Comparison of ENCODE assay signal across 29 cellular contexts in genomic region chr14:72920008-72920407, GRCh38. TPM values are rescaled to one million over a fixed set of nuclear protein-coding genes. Genes with fewer than 3 reads are reported as not detected.
A peak's percentile ranks its signal among the peaks of the same experiment; 100 is the strongest.
DNase-seq lines count a peak whose midpoint lies in the region; ATAC-seq and TF ChIP-seq lines count a peak whose summit lies in the region.
"Had no signal": no experiment of that assay in that cellular context is flagged by ENCODE, and none has a peak within 500 bp of the region (broad histone marks: within the 10 kb centered on the region; RNA-seq: fewer than 3 reads in every experiment).

No MANE protein-coding gene starts in this region.

- intact Hi-C loops in PC-3 (cut with micrococcal nuclease) = no loop called here

- no peaks in the 10 kb centered on the region for H4K20me1 ChIP-seq in SK-N-SH (ENCODE audit: insufficient read depth)
- H4K20me1 ChIP-seq in PC-3 (ENCODE audit: low read length) = no peaks in the 10 kb centered on the region

- H3K27me3 Mint-ChIP-seq in type B pancreatic cell = peaks cover 24% of the 10 kb centered on the region

- H3F3A ChIP-seq in SK-N-SH (replicated peaks; ENCODE audit: insufficient read depth) = no peaks in the 10 kb centered on the region
- no peaks in the 10 kb centered on the region for H3F3A ChIP-seq in PC-3 (ENCODE audit: low read length, unreplicated experiment)

- H3K9me3 ChIP-seq in SK-N-SH (no peaks in the 10 kb centered on the region), PC-3 (ENCODE audit: low read length) (no peaks in the 10 kb centered on the region), gastroesophageal sphincter (no peaks in the 10 kb centered on the region)
- H3K9me3 ChIP-seq: A549, ascending aorta, left lung, spleen, upper lobe of right lung had no signal

- no peak overlapping the region for H3K9ac ChIP-seq in SK-N-SH
- H3K9ac ChIP-seq in PC-3 (ENCODE audit: low read length) = no peak overlapping the region

- WGBS in SK-N-SH (ENCODE audit: low lambda C conversion rate) = 83% methylated on average over 2 of the region's 2 CpGs
- WGBS in gastroesophageal sphincter (ENCODE audit: low coverage in 1 of 2), 2 donors = 32 to 72% methylated on average over 2 of the region's 2 CpGs

- no peak for TF ChIP-seq RAD21 in SK-N-SH (IDR thresholded peaks at IDR 0.05; ENCODE audit: low read length)

- no peaks in the 10 kb centered on the region for H3K9me2 ChIP-seq in SK-N-SH
- H3K9me2 ChIP-seq in PC-3 (replicated peaks; ENCODE audit: low read length) = no peaks in the 10 kb centered on the region

- H3K4me1 ChIP-seq in SK-N-SH (ENCODE audit: control insufficient read depth in 1 of 2, insufficient read depth in 2 of 2, low read depth in 1 of 2, low read length in 1 of 2) = peaks cover 0 to 4% of the 10 kb centered on the region in 2 experiments; a peak in 1 of 4 replicates
- H3K4me1 ChIP-seq in PC-3 (ENCODE audit: insufficient read depth, low read length) = peaks cover 13% of the 10 kb centered on the region
- H3K4me1 ChIP-seq in gastroesophageal sphincter = peaks cover 0 to 5% (median 0%) of the 10 kb centered on the region in 3 donors
- H3K4me1 ChIP-seq: left lung, spleen, upper lobe of right lung had no signal

- no peak for DNase-seq in SK-N-SH
- no peak for DNase-seq in PC-3
- DNase-seq in fibroblast of mammary gland (ENCODE audit: low read depth) = no peak
- no peak for DNase-seq in type B pancreatic cell (ENCODE audit: extremely low spot score, unreplicated experiment)
- DNase-seq in mesenteric fat pad (ENCODE audit: low spot score) = no peak
- DNase-seq: activated CD4-positive, alpha-beta T cell treated with anti-CD3 and anti-CD28 coated beads, Interleukin-2, amount 50 U/mL, for 48 hours; activated CD4-positive, CD25-positive, alpha-beta regulatory T cell; activated CD8-positive, alpha-beta memory T cell treated with anti-CD3 and anti-CD28 coated beads, Interleukin-2, amount 50 U/mL, for 48 hours; DMS79 treated with DMSO at 0.1 percent for 48 hours; left lung; naive thymus-derived CD4-positive, alpha-beta T cell; NCI-H526 treated with DMSO at 0.1 percent for 48 hours; retina; spleen; stimulated activated CD4-positive, alpha-beta T cell treated with anti-CD3 and anti-CD28 coated beads, Interleukin-2, amount 100 ng/mL, for 48 hours; substantia nigra; T1000; upper lobe of right lung had no signal

- no peaks in the 10 kb centered on the region for H3K36me3 Mint-ChIP-seq in type B pancreatic cell
- H3K36me3 Mint-ChIP-seq: activated naive CD8-positive, alpha-beta T cell; naive thymus-derived CD4-positive, alpha-beta T cell; stimulated activated effector memory CD8-positive, alpha-beta T cell treated with anti-CD3 and anti-CD28 coated beads, Interleukin-12 subunit alpha, Interleukin-12 subunit beta, amount 100 ng/mL, for 72 hours had no signal

- H3K79me2 ChIP-seq in SK-N-SH (ENCODE audit: insufficient read depth) (no peaks in the 10 kb centered on the region), PC-3 (ENCODE audit: low read length) (no peaks in the 10 kb centered on the region)
- H3K79me2 ChIP-seq: hepatocyte had no signal

- no peak for TF ChIP-seq POLR2A in gastroesophageal sphincter (IDR thresholded peaks at IDR 0.05)

- no peak overlapping the region for H3K27ac Mint-ChIP-seq in type B pancreatic cell
- H3K27ac Mint-ChIP-seq: activated naive CD8-positive, alpha-beta T cell; activated T-helper 2 cell treated with anti-CD3 and anti-CD28 coated beads, Interferon-gamma antibody, Interleukin-2, Interleukin-4, amounts not matched to agents 10 μg/mL and 5 μg/mL and 100 μg/mL, durations not matched to agents 14 hours and 24 hours and 36 hours; naive thymus-derived CD4-positive, alpha-beta T cell; stimulated activated effector memory CD8-positive, alpha-beta T cell treated with anti-CD3 and anti-CD28 coated beads, Interleukin-12 subunit alpha, Interleukin-12 subunit beta, amount 100 ng/mL, for 72 hours had no signal

- ATAC-seq in SK-N-SH treated with all-trans-retinoic acid at 6 μM for 48 hours = no peak
- no peak for ATAC-seq in PC-3
- no peak for ATAC-seq in gastroesophageal sphincter
- ATAC-seq in HG03442 (IDR thresholded peaks at IDR 0.05; ENCODE audit: unreplicated experiment) = no peak
- ATAC-seq: left lung; naive thymus-derived CD4-positive, alpha-beta T cell; Right ventricle myocardium inferior; stimulated activated effector memory CD8-positive, alpha-beta T cell treated with anti-CD3 and anti-CD28 coated beads, Interleukin-12 subunit alpha, Interleukin-12 subunit beta, amount 100 ng/mL, for 72 hours; upper lobe of right lung had no signal

- TF ChIP-seq CTCF in SK-N-SH (IDR thresholded peaks at IDR 0.05) = peak; percentile 21; the same call in 1 of the 2 replicates
- peak; percentile 54 for TF ChIP-seq CTCF in PC-3 (conservative IDR thresholded peaks at IDR 0.05; ENCODE audit: low read depth, low read length)
- TF ChIP-seq CTCF in fibroblast of mammary gland (conservative IDR thresholded peaks at IDR 0.05; ENCODE audit: control insufficient read depth, insufficient read depth, low read depth, low read length) = peak; percentile 13
- TF ChIP-seq CTCF in type B pancreatic cell (conservative IDR thresholded peaks at IDR 0.05) = peak; percentile 45
- TF ChIP-seq CTCF in gastroesophageal sphincter (IDR thresholded peaks at IDR 0.05) = no peak

- no peaks in the 10 kb centered on the region for H3K36me3 ChIP-seq in SK-N-SH (replicated peaks in 1 of 2; ENCODE audit: control insufficient read depth in 1 of 2, insufficient read depth in 2 of 2, low read length in 1 of 2)
- H3K36me3 ChIP-seq in PC-3 (ENCODE audit: low read depth, low read length) = no peaks in the 10 kb centered on the region
- H3K36me3 ChIP-seq in gastroesophageal sphincter = no peaks in the 10 kb centered on the region
- H3K36me3 ChIP-seq: ascending aorta, left lung, spleen, upper lobe of right lung had no signal

- H3K9me3 Mint-ChIP-seq in type B pancreatic cell = no peaks in the 10 kb centered on the region
- H3K9me3 Mint-ChIP-seq: activated T-helper 2 cell treated with anti-CD3 and anti-CD28 coated beads, Interferon-gamma antibody, Interleukin-2, Interleukin-4, amounts not matched to agents 10 μg/mL and 5 μg/mL and 100 μg/mL, durations not matched to agents 14 hours and 24 hours and 36 hours; stimulated activated effector memory CD8-positive, alpha-beta T cell treated with anti-CD3 and anti-CD28 coated beads, Interleukin-12 subunit alpha, Interleukin-12 subunit beta, amount 100 ng/mL, for 72 hours had no signal

- TF ChIP-seq EP300 in SK-N-SH (IDR thresholded peaks at IDR 0.05; ENCODE audit: borderline replicate concordance in 1 of 2, low read depth in 1 of 2, low read length in 1 of 2) (no peak), gastroesophageal sphincter (IDR thresholded peaks at IDR 0.05) (no peak)

- CTCF ChIA-PET in SK-N-SH (lab: Yijun Ruan, JAX) = interaction anchor here (1.0 to 2.6 kb wide), 2 partner anchors 15 to 406 kb away, joined by 3 to 12 read pairs; no protein-coding TSS in a partner anchor
- CTCF ChIA-PET in PC-3 (lab: Charles Lee) = interaction anchor here (1.4 kb wide), 1 partner anchor 28 kb away, joined by 4 read pairs; no protein-coding TSS in a partner anchor

- H2AFZ ChIP-seq in SK-N-SH (ENCODE audit: low read depth) (no peak overlapping the region), PC-3 (ENCODE audit: low read length) (no peak overlapping the region)
- H2AFZ ChIP-seq: hepatocyte had no signal

- no peaks in the 10 kb centered on the region for H3K27me3 ChIP-seq in SK-N-SH (ENCODE audit: insufficient read depth)
- no peaks in the 10 kb centered on the region for H3K27me3 ChIP-seq in PC-3 (ENCODE audit: low read length)
- no peaks in the 10 kb centered on the region for H3K27me3 ChIP-seq in gastroesophageal sphincter
- H3K27me3 ChIP-seq: ascending aorta had no signal

- peaks cover 6% of the 10 kb centered on the region for H3K4me1 Mint-ChIP-seq in type B pancreatic cell (ENCODE audit: unreplicated experiment)
- H3K4me1 Mint-ChIP-seq: stimulated activated effector memory CD8-positive, alpha-beta T cell treated with anti-CD3 and anti-CD28 coated beads, Interleukin-12 subunit alpha, Interleukin-12 subunit beta, amount 100 ng/mL, for 72 hours had no signal

- no TSS peak for BruUV-seq in PC-3 (replicated peaks; lab: Mats Ljungman, UMichigan)

- POLR2A ChIA-PET in SK-N-SH (lab: Yijun Ruan, JAX) (no interaction called here), PC-3 (lab: Charles Lee; ENCODE audit: unreplicated experiment) (no interaction called here)

- H3K27ac ChIP-seq in SK-N-SH (ENCODE audit: low read depth in 2 of 2, low read length in 1 of 2) = no peak overlapping the region
- H3K27ac ChIP-seq in PC-3 (ENCODE audit: low read length) = no peak overlapping the region
- H3K27ac ChIP-seq in gastroesophageal sphincter = no peak overlapping the region
- H3K27ac ChIP-seq: A549, ascending aorta, epithelial cell of prostate, hepatocyte, left lung, spleen, upper lobe of right lung had no signal

- no peak overlapping the region for H3K4me3 Mint-ChIP-seq in type B pancreatic cell
- H3K4me3 Mint-ChIP-seq: activated naive CD8-positive, alpha-beta T cell; stimulated activated effector memory CD8-positive, alpha-beta T cell treated with anti-CD3 and anti-CD28 coated beads, Interleukin-12 subunit alpha, Interleukin-12 subunit beta, amount 100 ng/mL, for 72 hours had no signal

- H3K4me2 ChIP-seq in SK-N-SH = no peak overlapping the region
- H3K4me2 ChIP-seq in PC-3 (ENCODE audit: low read length) = no peak overlapping the region
- H3K4me2 ChIP-seq: A549, hepatocyte had no signal

- no peak overlapping the region for H3K4me3 ChIP-seq in SK-N-SH (ENCODE audit: low read depth in 2 of 2, low read length in 1 of 2)
- no peak overlapping the region for H3K4me3 ChIP-seq in PC-3 (ENCODE audit: low read length)
- no peak overlapping the region for H3K4me3 ChIP-seq in fibroblast of mammary gland (ENCODE audit: control insufficient read depth, low read depth, low read length)
- no peak overlapping the region for H3K4me3 ChIP-seq in gastroesophageal sphincter
- H3K4me3 ChIP-seq: A549, ascending aorta, hepatocyte, left lung, spleen, upper lobe of right lung had no signal

TF ChIP-seq in SK-N-SH, 30 proteins besides CTCF, POLR2A, EP300 and RAD21 (continues in another document):
- no peak for TF ChIP-seq RXRA (IDR thresholded peaks at IDR 0.05; ENCODE audit: borderline replicate concordance, low read depth)

TF ChIP-seq in SK-N-SH treated with all-trans-retinoic acid at 6 μM for 48 hours, 23 proteins besides CTCF, POLR2A, EP300 and RAD21:
- no peak for TF ChIP-seq ZNF70 (CRISPR knock-in tag; IDR thresholded peaks at IDR 0.05)

RNA-seq across cellular contexts. Expression of gene DCAF4, which starts 6.3 kb away (rescaled TPM):
- polyA plus RNA-seq in SK-N-SH (2012; rRNA removed) = 17.9 and 27.8 TPM in 2 replicates
- polyA plus RNA-seq in SK-N-SH (2012; cell fraction: cytosol; rRNA removed) = 14.0 and 16.9 TPM in 2 replicates
- 50.1 and 55.3 TPM in 2 replicates for polyA plus RNA-seq in SK-N-SH (2012; cell fraction: nucleus; rRNA removed)
- total RNA-seq in PC-3 (2014; rRNA removed) (55.8 and 56.8 TPM in 2 replicates), type B pancreatic cell (ENCODE audit: low replicate concordance) (11.0 and 17.9 TPM in 2 replicates), mesenteric fat pad (18.9 TPM), gastroesophageal sphincter (10 to 100 TPM in 3 of 4 donors, 1 to 10 TPM in 1; 9.0 to 22.6 (median 19.8) TPM)

RNA-seq across cellular contexts. Expression of gene DPF3, which starts 26.1 kb away (rescaled TPM):
- polyA plus RNA-seq in SK-N-SH (2012; rRNA removed) = 2.8 and 4.1 TPM in 2 replicates
- polyA plus RNA-seq in SK-N-SH (2012; cell fraction: cytosol; rRNA removed) = 2.4 and 3.2 TPM in 2 replicates
- 8.7 and 10.2 TPM in 2 replicates for polyA plus RNA-seq in SK-N-SH (2012; cell fraction: nucleus; rRNA removed)
- total RNA-seq in PC-3 (2014; rRNA removed) (16.6 and 30.5 TPM in 2 replicates), type B pancreatic cell (ENCODE audit: low replicate concordance) (4.5 and 5.8 TPM in 2 replicates), mesenteric fat pad (0.64 TPM), gastroesophageal sphincter (1 to 10 TPM in 2 of 4 donors, under 1 TPM in 2; 0.13 to 4.4 (median 2.1) TPM)

Comparison
In these comparisons a context has a peak if more than half of its experiments do, and no peak if none do; other contexts are left out.
1. CTCF ChIP-seq: peak in SK-N-SH (single experiment), PC-3 (single experiment), fibroblast of mammary gland (single experiment) and type B pancreatic cell (single experiment); none in gastroesophageal sphincter (0 of 4).